ENCODE assay signal across 9 cellular contexts in the genomic region with DNA sequence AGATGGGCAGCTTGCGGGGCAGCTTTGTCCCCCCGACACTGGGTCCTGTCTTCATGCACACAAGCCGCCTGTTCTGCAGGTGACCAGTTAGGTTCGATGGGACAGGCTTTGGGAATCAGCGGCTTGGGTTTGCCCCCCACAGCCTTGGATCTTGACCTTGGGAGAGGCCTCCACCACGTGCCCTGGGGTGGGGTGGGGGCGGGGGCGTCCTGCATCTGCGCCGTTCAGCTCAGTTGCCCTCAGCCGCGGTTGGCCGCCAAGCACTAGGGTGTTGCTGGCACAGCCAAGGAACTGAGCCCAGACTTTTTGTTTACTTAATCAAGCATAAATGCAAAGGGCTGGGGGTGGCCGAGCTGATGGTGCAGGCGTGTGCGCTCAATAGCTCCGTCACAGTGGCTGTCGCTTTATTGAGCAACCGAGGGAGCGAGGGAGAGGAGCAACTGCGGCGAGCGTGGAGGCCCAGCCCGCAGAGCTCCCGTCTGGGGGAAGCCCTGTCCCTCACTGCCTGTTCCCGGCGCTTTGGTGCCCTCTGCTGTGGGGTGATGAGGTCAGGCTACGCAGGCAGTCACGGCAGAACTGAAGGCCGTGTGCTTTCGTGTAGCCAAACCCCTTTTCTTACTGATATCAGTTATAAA. TPM values are rescaled to one million over a fixed set of nuclear protein-coding genes. Genes with fewer than 3 reads are reported as not detected.
DNase-seq lines count a peak whose midpoint lies in the region; ATAC-seq and TF ChIP-seq lines count a peak whose summit lies in the region.
"Had no signal": no experiment of that assay in that cellular context is flagged by ENCODE, and none has a peak within 500 bp of the region (broad histone marks: within the 10 kb centered on the region; RNA-seq: fewer than 3 reads in every experiment).

No MANE protein-coding gene starts in this region.

- WGBS in heart left ventricle, 4 donors = 9 to 18% (median 11%) methylated on average over 22 to 31 of the region's 31 CpGs
- WGBS in aorta, 2 donors = 13 to 15% methylated on average over 31 of the region's 31 CpGs

- peak overlapping the region; percentile 76 for H3K4me3 Mint-ChIP-seq in activated naive CD8-positive, alpha-beta T cell treated with anti-CD3 and anti-CD28 coated beads for 36 hours

- peak; percentile 85 to 97 (median 94) for ATAC-seq in heart left ventricle
- ATAC-seq in aorta (ENCODE audit: low FRiP score) = peak; percentile 92
- ATAC-seq in GM21360 (IDR thresholded peaks at IDR 0.05; ENCODE audit: unreplicated experiment) = no peak

- intact Hi-C loops in heart left ventricle (cut with DNase I) (loop anchor here (1.0 to 10.0 kb wide), 13 partner anchors 47 to 321 kb away; partner anchors contain the start of genes MAP1LC3B (in 4 of the 10) and C16orf95 (in 3 of the 10)), aorta (cut with DNase I) (loop anchor here (1.0 to 5.0 kb wide), 5 partner anchors 48 to 243 kb away; no protein-coding TSS in a partner anchor)

- H3K9me3 ChIP-seq in heart left ventricle = peaks cover 0 to 6% (median 2%) of the 10 kb centered on the region in 12 donors
- H3K9me3 ChIP-seq in aorta (ENCODE audit: control insufficient read depth, low read length) = no peaks in the 10 kb centered on the region
- H3K9me3 ChIP-seq: neutrophil had no signal

- H3K4me1 ChIP-seq in heart left ventricle (peaks cover 0 to 15% (median 10%) of the 10 kb centered on the region in 12 donors), aorta (ENCODE audit: control insufficient read depth in 1 of 2, insufficient read depth in 2 of 2, low read length in 2 of 2) (no peaks in the 10 kb centered on the region)

- POLR2A ChIA-PET in GM10248 (lab: Yijun Ruan, JAX) = no interaction called here

- H3K27me3 ChIP-seq in heart left ventricle (peaks cover 0 to 26% (median 3%) of the 10 kb centered on the region in 9 donors), aorta (ENCODE audit: control insufficient read depth in 1 of 2, insufficient read depth in 2 of 2, low read length in 1 of 2) (no peaks in the 10 kb centered on the region)

- H3K9me3 Mint-ChIP-seq in activated naive CD8-positive, alpha-beta T cell treated with anti-CD3 and anti-CD28 coated beads for 36 hours = peaks cover under 1% of the 10 kb centered on the region

- H3K4me1 Mint-ChIP-seq in activated naive CD8-positive, alpha-beta T cell treated with anti-CD3 and anti-CD28 coated beads for 36 hours = peaks cover 13% of the 10 kb centered on the region

- TF ChIP-seq POLR2A in heart left ventricle (IDR thresholded peaks at IDR 0.05) = no peak

- CTCF ChIA-PET in GM10248 (lab: Yijun Ruan, JAX) = interaction anchor here (0.6 to 2.8 kb wide), 30 partner anchors 9 to 1078 kb away, joined by 3 to 28 read pairs (median 4); partner anchors contain the start of gene KLHDC4

- peak overlapping the region; percentile 58 for H3K27ac Mint-ChIP-seq in activated naive CD8-positive, alpha-beta T cell treated with anti-CD3 and anti-CD28 coated beads for 36 hours

- H3K36me3 Mint-ChIP-seq in activated naive CD8-positive, alpha-beta T cell treated with anti-CD3 and anti-CD28 coated beads for 36 hours = no peaks in the 10 kb centered on the region

- DNase-seq in GM10248 (ENCODE audit: extremely low spot score) (peak; percentile 85), NCI-H1105 (lab: John Stamatoyannopoulos, UW) (peak; percentile 53), T follicular helper cell (ENCODE audit: low read depth) (peak; percentile 69), heart left ventricle (peak; percentile 77 to 90 (median 84)), retina (peak; percentile 84), aorta (peak; percentile 90 to 93)
- DNase-seq in activated naive CD8-positive, alpha-beta T cell treated with anti-CD3 and anti-CD28 coated beads for 36 hours = peak; percentile 87

- no peaks in the 10 kb centered on the region for H3K27me3 Mint-ChIP-seq in activated naive CD8-positive, alpha-beta T cell treated with anti-CD3 and anti-CD28 coated beads for 36 hours

- TF ChIP-seq CTCF in GM10248 (IDR thresholded peaks at IDR 0.05; ENCODE audit: control extremely low read depth, extremely low read depth, low read depth, missing control alignments) (peak; percentile 46), heart left ventricle (IDR thresholded peaks at IDR 0.05) (peak; percentile 41 to 77 (median 68))

- H3K27ac ChIP-seq in heart left ventricle (no peak overlapping the region), aorta (ENCODE audit: low read depth in 1 of 2, low read length in 2 of 2) (no peak overlapping the region)
- H3K27ac ChIP-seq: neutrophil had no signal

- H3K36me3 ChIP-seq in heart left ventricle = no peaks in the 10 kb centered on the region
- H3K36me3 ChIP-seq in aorta (ENCODE audit: control insufficient read depth in 1 of 2, insufficient read depth in 2 of 2, low read length in 1 of 2) = no peaks in the 10 kb centered on the region
- H3K36me3 ChIP-seq: neutrophil had no signal

- H3K4me3 ChIP-seq in heart left ventricle (peak overlapping the region in 8 of 12 donors; percentile 12 to 41 (median 19)), aorta (ENCODE audit: low read length in 2 of 2) (no peak overlapping the region)

RNA-seq across cellular contexts. Expression of gene JPH3, which starts 33.9 kb away (rescaled TPM):
- total RNA-seq in activated naive CD8-positive, alpha-beta T cell treated with anti-CD3 and anti-CD28 coated beads for 36 hours = under 1 TPM; 0.08 to 0.10 TPM
- total RNA-seq in heart left ventricle (under 1 TPM in 3 of 9 donors, not detected in 6; 0.12 to 0.58 (median 0.29) TPM), aorta (under 1 TPM; 0.21 to 0.26 TPM)
- polyA plus RNA-seq in heart left ventricle (under 1 TPM in 1 of 2 donors, not detected in 1; 0.03 TPM), aorta (not detected)

Comparison
In these comparisons a context has a peak if more than half of its experiments do, and no peak if none do; other contexts are left out.
1. H3K4me3 ChIP-seq: peak in heart left ventricle (8 of 12); none in aorta (0 of 2).
2. Peak in every context shown above with its lines, with median percentiles within 50 percentile points of each other: DNase-seq.